Comparison of ENCODE assay signal across 8 cellular contexts in genomic region chr4:30720021-30720655, GRCh38. TPM values are rescaled to one million over a fixed set of nuclear protein-coding genes. Genes with fewer than 3 reads are reported as not detected.
A peak's percentile ranks its signal among the peaks of the same experiment; 100 is the strongest.
DNase-seq lines count a peak whose midpoint lies in the region; ATAC-seq and TF ChIP-seq lines count a peak whose summit lies in the region.

Gene PCDH7, plus strand, starts transcription at chr4:30720369. Its CDS starts 1,054 bp downstream, at chr4:30721423.

- in situ Hi-C loops in KBM-7 (cut with MboI; ENCODE audit: low pct_unique_long_range_greater_than_20kb, low sequenced_read_pairs), result no loop called here

- H3K4me3 Mint-ChIP-seq in Calu3 (ENCODE audit: low read depth, unreplicated experiment), result peak within 1 kb of the TSS; percentile 79
- peak within 1 kb of the TSS; percentile 69 for H3K4me3 Mint-ChIP-seq in activated naive CD8-positive, alpha-beta T cell treated with anti-CD3 and anti-CD28 coated beads, Interleukin-2, amount 50 U/mL, for 24 hours

- peak within 1 kb of the TSS; percentile 57 for H3K4me3 ChIP-seq in ovary

- intact Hi-C loops in Calu3 (cut with micrococcal nuclease; ENCODE audit: unreplicated experiment), result no loop called here
- intact Hi-C loops in left cardiac atrium (cut with DNase I), result no loop called here
- intact Hi-C loops in ovary (cut with DNase I), result no loop called here

- no peaks in the 10 kb centered on the region for H3K9me3 ChIP-seq in ovary

- DNase-seq in Calu3 (peak; percentile 12), KBM-7 (peak; percentile 18), left cardiac atrium (peak; percentile 36), ovary (peak in 4 of 5 donors; percentile 10 to 36 (median 30)), middle frontal gyrus (ENCODE audit: extremely low spot score, low spot score) (no peak)
- DNase-seq in activated naive CD8-positive, alpha-beta T cell treated with anti-CD3 and anti-CD28 coated beads, Interleukin-2, amount 50 U/mL, for 24 hours, result peak; percentile 4

- TF ChIP-seq CTCF in Calu3 (IDR thresholded peaks at IDR 0.05; ENCODE audit: unreplicated experiment) (no peak), ovary (IDR thresholded peaks at IDR 0.05) (no peak)

- no peak for TF ChIP-seq EP300 in ovary (IDR thresholded peaks at IDR 0.05)

- TF ChIP-seq POLR2A in ovary (IDR thresholded peaks at IDR 0.05), result no peak

- peaks cover 2% of the 10 kb centered on the region for H3K4me1 ChIP-seq in ovary (ENCODE audit: insufficient read depth)

- no peak within 1 kb of the TSS for H3K27ac Mint-ChIP-seq in Calu3 (ENCODE audit: unreplicated experiment)
- no peak within 1 kb of the TSS for H3K27ac Mint-ChIP-seq in activated naive CD8-positive, alpha-beta T cell treated with anti-CD3 and anti-CD28 coated beads, Interleukin-2, amount 50 U/mL, for 24 hours

- no peaks in the 10 kb centered on the region for H3K27me3 ChIP-seq in ovary

- H3K36me3 Mint-ChIP-seq in Calu3 (ENCODE audit: insufficient read depth, unreplicated experiment), result peaks cover 30% of the 10 kb centered on the region
- H3K36me3 Mint-ChIP-seq in activated naive CD8-positive, alpha-beta T cell treated with anti-CD3 and anti-CD28 coated beads, Interleukin-2, amount 50 U/mL, for 24 hours (ENCODE audit: low read depth), result peaks cover 2% of the 10 kb centered on the region

- no peaks in the 10 kb centered on the region for H3K36me3 ChIP-seq in ovary

- WGBS in ovary, 3 donors, result 0 to 1% (median 1%) methylated on average over 43 of the region's 43 CpGs

- no peaks in the 10 kb centered on the region for H3K9me3 Mint-ChIP-seq in Calu3 (ENCODE audit: low read depth, unreplicated experiment)
- no peaks in the 10 kb centered on the region for H3K9me3 Mint-ChIP-seq in activated naive CD8-positive, alpha-beta T cell treated with anti-CD3 and anti-CD28 coated beads, Interleukin-2, amount 50 U/mL, for 24 hours

- peak; percentile 38 for ATAC-seq in activated naive CD8-positive, alpha-beta T cell treated with anti-CD3 and anti-CD28 coated beads, Interleukin-2, amount 50 U/mL, for 24 hours
- ATAC-seq in left cardiac atrium, result peak; percentile 10 to 33
- no peak for ATAC-seq in HG02840 (IDR thresholded peaks at IDR 0.05; ENCODE audit: low FRiP score, unreplicated experiment)
- no peak for ATAC-seq in HG03095 (IDR thresholded peaks at IDR 0.05; ENCODE audit: unreplicated experiment)

- peaks cover 24% of the 10 kb centered on the region for H3K4me1 Mint-ChIP-seq in Calu3 (ENCODE audit: low read depth, unreplicated experiment)
- H3K4me1 Mint-ChIP-seq in activated naive CD8-positive, alpha-beta T cell treated with anti-CD3 and anti-CD28 coated beads, Interleukin-2, amount 50 U/mL, for 24 hours, result peaks cover 42% of the 10 kb centered on the region

- H3K27ac ChIP-seq in ovary, result peak within 1 kb of the TSS in 1 of 2 donors; percentile 52

- H3K27me3 Mint-ChIP-seq in Calu3 (ENCODE audit: unreplicated experiment), result peaks cover 43% of the 10 kb centered on the region
- peaks cover 64% of the 10 kb centered on the region for H3K27me3 Mint-ChIP-seq in activated naive CD8-positive, alpha-beta T cell treated with anti-CD3 and anti-CD28 coated beads, Interleukin-2, amount 50 U/mL, for 24 hours

- CTCF ChIA-PET in Calu3 (lab: Charles Lee), result no interaction called here

- BruUV-seq in Calu3 (replicated peaks; lab: Mats Ljungman, UMichigan), result no TSS peak

RNA-seq across cellular contexts. Expression of gene PCDH7, which starts in this region (rescaled TPM):
- total RNA-seq in Calu3 (2022), result 0.45 and 1.8 TPM in 2 replicates
- 10 to 100 TPM in 1 of 2 donors, 1 to 10 TPM in 1; 1.5 to 10.6 TPM for total RNA-seq in left cardiac atrium
- 10 to 100 TPM in 5 of 7 donors, 1 to 10 TPM in 2; 3.7 to 35.2 (median 17.5) TPM for total RNA-seq in ovary
- 1 to 10 TPM; 5.9 to 6.3 TPM for polyA plus RNA-seq in ovary

Comparison
In these comparisons a context has a peak if more than half of its experiments do, and no peak if none do; other contexts are left out.
1. ATAC-seq: peak in activated naive CD8-positive, alpha-beta T cell treated with anti-CD3 and anti-CD28 coated beads, Interleukin-2, amount 50 U/mL, for 24 hours (single experiment) and left cardiac atrium (2 of 2); none in HG02840 (single experiment) and HG03095 (single experiment).